ENCODE assay signal across 1 cellular context in genomic region chr12:120959111-120959878, GRCh38.
TF ChIP-seq lines count a peak whose summit lies in the region.

No MANE protein-coding gene starts in this region.

TF ChIP-seq in GM12878, 131 proteins besides CTCF, POLR2A, EP300 and RAD21:
- peak; percentile 20 for TF ChIP-seq KLF5 (IDR thresholded peaks at IDR 0.05; ENCODE audit: partially characterized antibody)
- TF ChIP-seq CREM (IDR thresholded peaks at IDR 0.05; ENCODE audit: low read depth) = no peak
- 0 out of 2 replicates have a peak, but pooled peaks have one; percentile 11 for TF ChIP-seq SMARCA5 (IDR thresholded peaks at IDR 0.05)
- TF ChIP-seq HSF1 (IDR thresholded peaks at IDR 0.05; ENCODE audit: low read depth, low read length) = no peak
TF ChIP-seq in GM12878: peak in this region for 2.
